8 cellular contexts compared by ENCODE assay signal in the genomic region with DNA sequence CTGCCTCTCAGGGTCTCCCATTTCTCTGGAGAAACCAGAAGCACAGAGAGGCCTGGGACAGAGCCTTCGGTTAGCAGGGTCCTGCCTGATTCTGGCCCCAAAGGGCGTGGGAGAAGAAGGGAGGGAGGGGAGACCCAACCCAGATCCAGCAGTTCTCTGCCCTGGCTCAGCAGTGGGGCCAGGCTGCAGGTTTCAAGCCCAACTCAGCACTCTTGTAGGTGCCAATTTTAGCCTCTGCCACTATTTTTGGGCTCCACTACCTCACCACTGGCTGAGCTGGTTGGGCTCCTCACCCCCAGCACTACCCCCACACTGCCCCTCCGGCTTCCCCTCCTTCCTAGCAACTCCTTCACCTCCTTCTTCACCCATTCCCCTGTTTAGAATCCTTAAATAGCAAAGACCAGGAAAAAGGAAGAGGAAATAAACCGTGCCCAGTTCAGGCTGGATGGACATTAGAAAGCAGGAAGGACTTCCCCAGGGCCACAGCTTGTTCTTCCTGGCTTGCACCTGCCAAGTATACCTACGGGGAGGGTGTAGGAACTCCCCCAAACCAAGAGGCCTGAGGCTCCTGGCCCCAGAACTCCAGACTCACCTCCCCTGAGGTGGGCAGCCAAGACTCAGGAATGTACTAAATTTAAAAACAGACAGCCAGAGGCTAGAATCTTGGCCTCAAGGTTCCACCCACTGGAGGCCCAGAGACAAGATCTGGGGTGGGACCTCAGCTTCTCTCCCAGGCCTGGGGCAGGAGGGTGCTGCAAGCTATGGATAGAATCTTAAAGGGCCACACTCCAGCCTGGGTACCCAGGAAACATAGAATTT. TPM values are rescaled to one million over a fixed set of nuclear protein-coding genes. Genes with fewer than 3 reads are reported as not detected.
DNase-seq lines count a peak whose midpoint lies in the region; ATAC-seq and TF ChIP-seq lines count a peak whose summit lies in the region.

No MANE protein-coding gene starts in this region.

- H3K9me3 ChIP-seq in cardiac muscle cell (ENCODE audit: low read depth) (no peaks in the 10 kb centered on the region), skeletal muscle tissue (ENCODE audit: control insufficient read depth in 3 of 3, low read length in 3 of 3) (no peaks in the 10 kb centered on the region)

- H3K36me3 ChIP-seq in cardiac muscle cell (no peaks in the 10 kb centered on the region), skeletal muscle tissue (ENCODE audit: control insufficient read depth in 3 of 3, insufficient read depth in 3 of 3, low read length in 3 of 3) (peaks cover 0 to 3% (median 0%) of the 10 kb centered on the region in 3 donors)

- peak overlapping the region; percentile 85 to 98 (median 92) for H3K9ac ChIP-seq in skeletal muscle tissue (ENCODE audit: low read depth in 1 of 3, low read length in 3 of 3)

- H3K27me3 Mint-ChIP-seq in activated CD4-positive, alpha-beta T cell treated with anti-CD3 and anti-CD28 coated beads, Interleukin-2, amount 10 ng/mL, durations not matched to agents 7 days and 5 days: no peaks in the 10 kb centered on the region

- peak overlapping the region; percentile 85 for H3K4me3 ChIP-seq in WI38 (ENCODE audit: low read depth, low read length)
- H3K4me3 ChIP-seq in cardiac muscle cell: peak overlapping the region; percentile 67
- peak overlapping the region; percentile 74 to 88 (median 85) for H3K4me3 ChIP-seq in skeletal muscle tissue (ENCODE audit: low read length in 3 of 3)

- peak overlapping the region; percentile 92 for H3K27ac ChIP-seq in cardiac muscle cell
- H3K27ac ChIP-seq in skeletal muscle tissue (ENCODE audit: low read depth, low read length): peak overlapping the region; percentile 99

- TF ChIP-seq CTCF in WI38 (IDR thresholded peaks at IDR 0.05; ENCODE audit: low read depth, low read length) (no peak), cardiac muscle cell (IDR thresholded peaks at IDR 0.05; ENCODE audit: low read depth, low read length) (no peak)

- no peaks in the 10 kb centered on the region for H3K9me3 Mint-ChIP-seq in activated CD4-positive, alpha-beta T cell treated with anti-CD3 and anti-CD28 coated beads, Interleukin-2, amount 10 ng/mL, durations not matched to agents 7 days and 5 days

- peaks cover 40% of the 10 kb centered on the region for H3K4me1 ChIP-seq in cardiac muscle cell (ENCODE audit: low read depth)
- peaks cover 73 to 81% (median 76%) of the 10 kb centered on the region in 3 donors for H3K4me1 ChIP-seq in skeletal muscle tissue (ENCODE audit: control insufficient read depth in 3 of 3, insufficient read depth in 3 of 3, low read length in 3 of 3)

- peaks cover 31% of the 10 kb centered on the region for H3K36me3 Mint-ChIP-seq in activated CD4-positive, alpha-beta T cell treated with anti-CD3 and anti-CD28 coated beads, Interleukin-2, amount 10 ng/mL, durations not matched to agents 7 days and 5 days (ENCODE audit: low read depth)

- peak overlapping the region; percentile 77 for H3K27ac Mint-ChIP-seq in activated CD4-positive, alpha-beta T cell treated with anti-CD3 and anti-CD28 coated beads, Interleukin-2, amount 10 ng/mL, durations not matched to agents 7 days and 5 days

- H3K4me1 Mint-ChIP-seq in activated CD4-positive, alpha-beta T cell treated with anti-CD3 and anti-CD28 coated beads, Interleukin-2, amount 10 ng/mL, durations not matched to agents 7 days and 5 days: peaks cover 63% of the 10 kb centered on the region

- ATAC-seq in GM18858 (IDR thresholded peaks at IDR 0.05; ENCODE audit: unreplicated experiment): no peak

- POLR2A ChIA-PET in activated CD4-positive, alpha-beta T cell treated with anti-CD3 and anti-CD28 coated beads, Interleukin-2, amount 10 ng/mL, durations not matched to agents 7 days and 5 days (lab: Charles Lee): no interaction called here

- H3K27me3 ChIP-seq in cardiac muscle cell: no peaks in the 10 kb centered on the region
- no peaks in the 10 kb centered on the region for H3K27me3 ChIP-seq in skeletal muscle tissue (ENCODE audit: control insufficient read depth in 3 of 3, insufficient read depth in 3 of 3, low read length in 3 of 3)

- CTCF ChIA-PET in activated CD4-positive, alpha-beta T cell treated with anti-CD3 and anti-CD28 coated beads, Interleukin-2, amount 10 ng/mL, durations not matched to agents 7 days and 5 days (lab: Charles Lee): interaction anchor here (0.6 to 5.0 kb wide), 8 partner anchors 10 to 918 kb away, joined by 3 to 35 read pairs (median 3); no protein-coding TSS in a partner anchor

- peak overlapping the region; percentile 99 for H3K4me3 Mint-ChIP-seq in activated CD4-positive, alpha-beta T cell treated with anti-CD3 and anti-CD28 coated beads, Interleukin-2, amount 10 ng/mL, durations not matched to agents 7 days and 5 days

- DNase-seq in activated CD4-positive, alpha-beta T cell treated with anti-CD3 and anti-CD28 coated beads, Interleukin-2, amount 10 ng/mL, durations not matched to agents 7 days and 5 days: no peak
- DNase-seq in activated CD4-positive, alpha-beta T cell treated with anti-CD3 and anti-CD28 coated beads, Interleukin-2, amount 50 U/mL, for 1 hour: no peak
- DNase-seq in cardiac muscle cell (ENCODE audit: low read depth in 1 of 2, low spot score in 1 of 2) (peak in 1 of 2 donors; percentile 69), NCI-H146 treated with DMSO at 0.1 percent for 48 hours (lab: John Stamatoyannopoulos, UW; ENCODE audit: unreplicated experiment) (no peak), HPDE6-E6E7 (ENCODE audit: extremely low spot score) (no peak)

RNA-seq across cellular contexts. Expression of a gene that starts 1.4 kb away (rescaled TPM):
- 100 to 1,000 TPM; 157 to 191 TPM for total RNA-seq in activated CD4-positive, alpha-beta T cell treated with anti-CD3 and anti-CD28 coated beads, Interleukin-2, amount 10 ng/mL, durations not matched to agents 7 days and 5 days
- total RNA-seq in cardiac muscle cell (89.4 and 126 TPM in 2 replicates), skeletal muscle tissue (135 TPM)
- polyA plus RNA-seq in cardiac muscle cell: 38.6 and 54.9 TPM in 2 replicates

RNA-seq across cellular contexts. Expression of a gene that starts 38.3 kb away (rescaled TPM):
- not detected for total RNA-seq in activated CD4-positive, alpha-beta T cell treated with anti-CD3 and anti-CD28 coated beads, Interleukin-2, amount 10 ng/mL, durations not matched to agents 7 days and 5 days
- total RNA-seq in cardiac muscle cell (0.33 TPM in 1 of 2 replicates, not detected in the other), skeletal muscle tissue (not detected)
- 0.74 TPM in 1 of 2 replicates, not detected in the other for polyA plus RNA-seq in cardiac muscle cell

RNA-seq across cellular contexts. Expression of a gene that starts 41.0 kb away (rescaled TPM):
- 100 to 1,000 TPM; 235 to 273 TPM for total RNA-seq in activated CD4-positive, alpha-beta T cell treated with anti-CD3 and anti-CD28 coated beads, Interleukin-2, amount 10 ng/mL, durations not matched to agents 7 days and 5 days
- 119 and 198 TPM in 2 replicates for total RNA-seq in cardiac muscle cell
- polyA plus RNA-seq in cardiac muscle cell: 174 and 188 TPM in 2 replicates
- 276 TPM for total RNA-seq in skeletal muscle tissue

RNA-seq across cellular contexts. Expression of a gene that starts 45.5 kb away (rescaled TPM):
- total RNA-seq in activated CD4-positive, alpha-beta T cell treated with anti-CD3 and anti-CD28 coated beads, Interleukin-2, amount 10 ng/mL, durations not matched to agents 7 days and 5 days: 10 to 100 TPM; 66.3 to 67.3 TPM
- total RNA-seq in cardiac muscle cell (61.0 and 86.4 TPM in 2 replicates), skeletal muscle tissue (26.6 TPM)
- 26.6 and 31.5 TPM in 2 replicates for polyA plus RNA-seq in cardiac muscle cell
